2 cellular contexts compared by ENCODE assay signal in the genomic region with DNA sequence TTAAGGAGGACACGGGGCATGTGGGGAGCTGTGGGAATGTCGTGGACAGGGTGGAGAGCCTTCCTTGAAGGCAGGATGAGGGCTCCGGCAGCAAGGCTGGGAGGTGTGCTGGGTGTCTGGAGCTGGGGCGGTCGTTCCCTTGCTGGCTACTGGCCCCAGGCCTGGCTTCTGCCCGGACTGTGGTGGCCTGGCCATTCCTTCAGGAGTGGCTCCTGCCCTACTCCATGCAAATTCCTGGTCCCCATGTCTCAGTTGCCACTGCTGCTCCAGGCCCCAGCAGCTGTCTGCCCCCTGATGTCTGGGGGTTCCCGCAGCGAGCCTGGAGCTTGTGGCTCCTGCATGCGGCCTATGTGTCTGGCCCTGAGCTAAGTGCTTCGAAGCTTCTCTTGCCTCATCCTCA.
TF ChIP-seq lines count a peak whose summit lies in the region.

No MANE protein-coding gene starts in this region.

TF ChIP-seq in IMR-90, 13 proteins besides CTCF, POLR2A, EP300 and RAD21:
- TF ChIP-seq, protein P1, sequence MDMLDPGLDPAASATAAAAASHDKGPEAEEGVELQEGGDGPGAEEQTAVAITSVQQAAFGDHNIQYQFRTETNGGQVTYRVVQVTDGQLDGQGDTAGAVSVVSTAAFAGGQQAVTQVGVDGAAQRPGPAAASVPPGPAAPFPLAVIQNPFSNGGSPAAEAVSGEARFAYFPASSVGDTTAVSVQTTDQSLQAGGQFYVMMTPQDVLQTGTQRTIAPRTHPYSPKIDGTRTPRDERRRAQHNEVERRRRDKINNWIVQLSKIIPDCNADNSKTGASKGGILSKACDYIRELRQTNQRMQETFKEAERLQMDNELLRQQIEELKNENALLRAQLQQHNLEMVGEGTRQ (IDR thresholded peaks at IDR 0.05; ENCODE audit: low read depth, low read length) = no peak
- no peak for TF ChIP-seq RCOR1 (IDR thresholded peaks at IDR 0.05; ENCODE audit: insufficient replicate concordance, low read length)
- TF ChIP-seq MAFK (IDR thresholded peaks at IDR 0.05; ENCODE audit: low read depth, low read length) = no peak
- no peak for TF ChIP-seq SMC3 (IDR thresholded peaks at IDR 0.05; ENCODE audit: low read depth, low read length)

TF ChIP-seq in H1, 55 proteins besides CTCF, POLR2A, EP300 and RAD21:
- TF ChIP-seq TCF12 (IDR thresholded peaks at IDR 0.05; ENCODE audit: low read depth, low read length) = no peak
- TF ChIP-seq, protein P2, sequence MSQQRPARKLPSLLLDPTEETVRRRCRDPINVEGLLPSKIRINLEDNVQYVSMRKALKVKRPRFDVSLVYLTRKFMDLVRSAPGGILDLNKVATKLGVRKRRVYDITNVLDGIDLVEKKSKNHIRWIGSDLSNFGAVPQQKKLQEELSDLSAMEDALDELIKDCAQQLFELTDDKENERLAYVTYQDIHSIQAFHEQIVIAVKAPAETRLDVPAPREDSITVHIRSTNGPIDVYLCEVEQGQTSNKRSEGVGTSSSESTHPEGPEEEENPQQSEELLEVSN (IDR thresholded peaks at IDR 0.05) = no peak
- TF ChIP-seq KDM1A (IDR thresholded peaks at IDR 0.05; ENCODE audit: borderline replicate concordance, low read length) = no peak
- no peak for TF ChIP-seq BCL11A (IDR thresholded peaks at IDR 0.05; ENCODE audit: low read depth in 2 of 2, low read length in 2 of 2)
- TF ChIP-seq YY1 (IDR thresholded peaks at IDR 0.05; ENCODE audit: low read depth, low read length) = no peak
- no peak for TF ChIP-seq CHD1 (IDR thresholded peaks at IDR 0.05; ENCODE audit: low read depth, low read length)
